Comparison of ENCODE assay signal across 17 cellular contexts in the genomic region with DNA sequence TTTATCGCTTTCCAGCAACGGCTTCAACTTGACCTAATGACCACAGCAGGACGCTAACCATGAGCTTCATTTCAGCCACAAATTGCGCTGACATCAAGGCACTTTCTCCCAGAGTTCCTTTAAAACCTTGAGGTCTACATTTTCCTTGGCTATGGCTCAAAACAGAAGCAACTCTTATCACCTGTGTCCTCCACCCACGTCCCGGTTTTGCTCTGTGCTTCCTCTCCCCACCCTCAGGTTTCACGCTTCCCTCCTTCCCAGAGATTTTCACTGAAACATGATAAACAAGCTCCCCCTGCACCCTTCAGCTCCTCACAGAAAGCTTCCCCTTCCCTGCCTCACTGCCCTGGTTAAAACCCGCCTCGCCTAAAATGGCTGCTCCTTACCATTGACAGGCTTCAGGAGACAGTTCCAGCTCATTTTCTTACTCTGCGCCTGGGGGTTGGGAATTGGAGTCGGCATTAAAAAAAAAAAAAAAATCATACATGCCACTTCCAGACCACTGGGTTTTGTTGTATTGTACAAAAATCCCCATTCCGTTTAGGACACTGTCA.
DNase-seq lines count a peak whose midpoint lies in the region; ATAC-seq, FAIRE-seq and TF ChIP-seq lines count a peak whose summit lies in the region.
"Had no signal": no experiment of that assay in that cellular context is flagged by ENCODE, and none has a peak within 500 bp of the region (broad histone marks: within the 10 kb centered on the region; RNA-seq: fewer than 3 reads in every experiment).

No MANE protein-coding gene starts in this region.

- H3K27ac ChIP-seq in IMR-90 (ENCODE audit: insufficient read depth, low read length) (no peak overlapping the region), K562 (ENCODE audit: extremely low read depth, low read depth, low read length) (peak overlapping the region; percentile 25; the same call in 1 of the 3 replicates), neural cell (ENCODE audit: low read length) (no peak overlapping the region), SJCRH30 (no peak overlapping the region)
- H3K27ac ChIP-seq: RWPE1 had no signal

- H2AK5ac ChIP-seq in IMR-90 (ENCODE audit: low read depth, low read length) = peak overlapping the region; percentile 46; the same call in 1 of the 2 replicates

- H4K91ac ChIP-seq in IMR-90 (ENCODE audit: insufficient read depth, low read depth, low read length) = no peak overlapping the region

- H3K4me2 ChIP-seq in IMR-90 (ENCODE audit: low read depth, low read length) = no peak overlapping the region
- peak overlapping the region; percentile 43; the same call in 1 of the 2 replicates for H3K4me2 ChIP-seq in K562 (ENCODE audit: insufficient read depth, low read length)
- no peak overlapping the region for H3K4me2 ChIP-seq in neural cell (ENCODE audit: low read length)

- in situ Hi-C loops in IMR-90 (cut with MboI; ENCODE audit: low sequenced_read_pairs) = no loop called here
- in situ Hi-C loops in K562 (cut with MboI) = no loop called here

- H3K4me3 ChIP-seq in IMR-90 (ENCODE audit: insufficient read depth, low read depth, low read length) (no peak overlapping the region), K562 (no peak overlapping the region), neural cell (ENCODE audit: low read length) (no peak overlapping the region), SJCRH30 (no peak overlapping the region)

- CTCF ChIA-PET in IMR-90 (lab: Yijun Ruan, JAX) (interaction anchor here (0.6 kb wide), 1 partner anchor 100 kb away, joined by 3 read pairs; no protein-coding TSS in a partner anchor), K562 (lab: Yijun Ruan, JAX; ENCODE audit: low intra/inter-chr PET ratio) (interaction anchor here (0.6 kb wide), 1 partner anchor 10 kb away, joined by 3 read pairs; no protein-coding TSS in a partner anchor)

- H3K9me1 ChIP-seq in IMR-90 (ENCODE audit: insufficient read depth, low read length) (no peaks in the 10 kb centered on the region), K562 (ENCODE audit: control insufficient read depth, insufficient read depth, low read length) (no peaks in the 10 kb centered on the region)

- WGBS in IMR-90 (ENCODE audit: extremely low coverage in 2 of 2, insufficient read length in 1 of 2), 2 experiments = 70% methylated on average over 8 of the region's 12 CpGs; no CpG with 5 or more reads in 1 of the 2 experiments
- 14% methylated on average over 11 of the region's 12 CpGs for WGBS in K562 (ENCODE audit: insufficient coverage, low coverage, missing lambda C conversion rate)

- H3K9me2 ChIP-seq in neural cell (ENCODE audit: insufficient read depth, low read length) = no peaks in the 10 kb centered on the region

- no peak overlapping the region for H3K14ac ChIP-seq in IMR-90 (replicated peaks; ENCODE audit: low read depth, low read length)

- POLR2A ChIA-PET in IMR-90 (lab: Charles Lee; ENCODE audit: unreplicated experiment) (no interaction called here), K562 (lab: Yijun Ruan, JAX) (interaction anchor here (1.0 kb wide), 1 partner anchor 24 kb away, joined by 3 read pairs; no protein-coding TSS in a partner anchor)

- no peak overlapping the region for H2BK20ac ChIP-seq in IMR-90 (ENCODE audit: low read depth, low read length)

- no peak overlapping the region for H2BK5ac ChIP-seq in IMR-90 (ENCODE audit: low read depth, low read length, poor library complexity, severe bottlenecking)

- BruUV-seq in IMR-90 (replicated peaks; lab: Mats Ljungman, UMichigan) = no TSS peak
- no TSS peak for BruUV-seq in K562 (replicated peaks; lab: Mats Ljungman, UMichigan)

- H3K9me3 Mint-ChIP-seq in activated CD4-positive, alpha-beta T cell treated with anti-CD3 and anti-CD28 coated beads, Interleukin-2, amount 10 ng/mL, durations not matched to agents 24 days and 14 days = no peaks in the 10 kb centered on the region

- TF ChIP-seq RAD21 in IMR-90 (IDR thresholded peaks at IDR 0.05; ENCODE audit: low read length) (no peak), K562 (CRISPR knock-in tag; conservative IDR thresholded peaks at IDR 0.05 in 1 of 2, IDR thresholded peaks at IDR 0.05 in 1 of 2) (0 out of 4 replicates have a peak, but pooled peaks of 1 of the 2 experiments have one; percentile 12), neural cell (conservative IDR thresholded peaks at IDR 0.05) (no peak)

- no peak overlapping the region for H4K5ac ChIP-seq in IMR-90 (ENCODE audit: low read depth, low read length)

- H3K4ac ChIP-seq in IMR-90 (ENCODE audit: low read depth, low read length) = no peak overlapping the region

- TF ChIP-seq POLR2A in IMR-90 (IDR thresholded peaks at IDR 0.05; ENCODE audit: low read depth, low read length) (no peak), K562 (conservative IDR thresholded peaks at IDR 0.05) (no peak)

- H3K27me3 ChIP-seq in IMR-90 (ENCODE audit: control insufficient read depth, insufficient read depth, low read length) = peaks cover 2% of the 10 kb centered on the region
- no peaks in the 10 kb centered on the region for H3K27me3 ChIP-seq in K562 (ENCODE audit: control insufficient read depth in 2 of 2, insufficient read depth in 2 of 2, low read length in 2 of 2)
- no peaks in the 10 kb centered on the region for H3K27me3 ChIP-seq in neural cell (ENCODE audit: insufficient read depth, low read depth, low read length)
- H3K27me3 ChIP-seq in SJCRH30 = no peaks in the 10 kb centered on the region

- no peaks in the 10 kb centered on the region for H3F3A ChIP-seq in neural cell (ENCODE audit: insufficient read depth, low read length, poor library complexity, severe bottlenecking)

- no peak overlapping the region for H3K4me3 Mint-ChIP-seq in activated CD4-positive, alpha-beta T cell treated with anti-CD3 and anti-CD28 coated beads, Interleukin-2, amount 10 ng/mL, durations not matched to agents 24 days and 14 days

- no peak overlapping the region for H3K56ac ChIP-seq in IMR-90 (ENCODE audit: extremely low read depth, insufficient read depth, low read length)

- no peak overlapping the region for H2AK9ac ChIP-seq in IMR-90 (replicated peaks; ENCODE audit: low read depth, low read length, poor library complexity)

- no peaks in the 10 kb centered on the region for H3K36me3 Mint-ChIP-seq in activated CD4-positive, alpha-beta T cell treated with anti-CD3 and anti-CD28 coated beads, Interleukin-2, amount 10 ng/mL, durations not matched to agents 24 days and 14 days (ENCODE audit: low read depth)

- H3K4me1 ChIP-seq in IMR-90 (ENCODE audit: control insufficient read depth, insufficient read depth, low read length) = no peaks in the 10 kb centered on the region
- H3K4me1 ChIP-seq in K562 (replicated peaks in 1 of 2; ENCODE audit: control insufficient read depth in 2 of 2, insufficient read depth in 2 of 2, low read length in 2 of 2) = peaks cover 0 to 10% of the 10 kb centered on the region in 2 experiments; a peak in 2 of 5 replicates
- H3K4me1 ChIP-seq in SJCRH30 = peaks cover 4% of the 10 kb centered on the region; the same call in 1 of the 2 replicates

- no peaks in the 10 kb centered on the region for H3K79me1 ChIP-seq in IMR-90 (ENCODE audit: low read depth in 1 of 2, low read length in 2 of 2)

- no peak overlapping the region for H3K9ac ChIP-seq in IMR-90 (ENCODE audit: low read depth, low read length)
- peak overlapping the region; percentile 2 to 20; a peak in 3 of 4 replicates for H3K9ac ChIP-seq in K562 (ENCODE audit: insufficient read depth in 1 of 2, low read depth in 2 of 2, low read length in 2 of 2)
- H3K9ac ChIP-seq in neural cell (ENCODE audit: low read length) = no peak overlapping the region

- H3K18ac ChIP-seq in IMR-90 (ENCODE audit: low read depth, low read length) = no peak overlapping the region

- no peaks in the 10 kb centered on the region for H3K36me3 ChIP-seq in IMR-90 (ENCODE audit: control insufficient read depth, insufficient read depth, low read length)
- H3K36me3 ChIP-seq in K562 (ENCODE audit: control insufficient read depth, insufficient read depth, low read length) = no peaks in the 10 kb centered on the region
- H3K36me3 ChIP-seq in neural cell (ENCODE audit: insufficient read depth, low read length) = no peaks in the 10 kb centered on the region
- H3K36me3 ChIP-seq in SJCRH30 = no peaks in the 10 kb centered on the region

- no peak for TF ChIP-seq CTCF in IMR-90 (conservative IDR thresholded peaks at IDR 0.05; ENCODE audit: low read depth, low read length)
- TF ChIP-seq CTCF in K562 (IDR thresholded peaks at IDR 0.05 in 2 of 3, conservative IDR thresholded peaks at IDR 0.05 in 1 of 3; ENCODE audit: insufficient read depth in 2 of 3, low read depth in 1 of 3, low read length in 3 of 3) = no peak
- no peak for TF ChIP-seq CTCF in neural cell (IDR thresholded peaks at IDR 0.05; ENCODE audit: poor library complexity, severe bottlenecking)

- H4K8ac ChIP-seq in IMR-90 (ENCODE audit: low read depth in 2 of 2, low read length in 2 of 2) = no peak overlapping the region

- no peak overlapping the region for H2BK15ac ChIP-seq in IMR-90 (ENCODE audit: low read depth, low read length)

- H3K79me2 ChIP-seq in K562 (ENCODE audit: control insufficient read depth, insufficient read depth, low read length) (no peaks in the 10 kb centered on the region), neural cell (replicated peaks; ENCODE audit: insufficient read depth, low read length) (no peaks in the 10 kb centered on the region)

- H3K27ac Mint-ChIP-seq in activated CD4-positive, alpha-beta T cell treated with anti-CD3 and anti-CD28 coated beads, Interleukin-2, amount 10 ng/mL, durations not matched to agents 24 days and 14 days = no peak overlapping the region

- dilution Hi-C loops in IMR-90 (cut with HindIII; ENCODE audit: low sequenced_read_pairs, unreplicated experiment) = no loop called here

- no peak for ATAC-seq in IMR-90 (ENCODE audit: low read depth)
- ATAC-seq in K562 = peak; percentile 77
- ATAC-seq in HG02759 (IDR thresholded peaks at IDR 0.05; ENCODE audit: unreplicated experiment) = no peak

- peak overlapping the region; percentile 24 for H2AFZ ChIP-seq in IMR-90 (replicated peaks; ENCODE audit: low read length, poor library complexity)
- H2AFZ ChIP-seq in K562 (ENCODE audit: low read depth, low read length) = peak overlapping the region; percentile 76
- H2AFZ ChIP-seq in neural cell (ENCODE audit: low read depth, low read length) = no peak overlapping the region

- H3K4me1 Mint-ChIP-seq in activated CD4-positive, alpha-beta T cell treated with anti-CD3 and anti-CD28 coated beads, Interleukin-2, amount 10 ng/mL, durations not matched to agents 24 days and 14 days = no peaks in the 10 kb centered on the region

- H2BK120ac ChIP-seq in IMR-90 (ENCODE audit: low read depth, low read length) = no peak overlapping the region

- intact Hi-C loops in IMR-90 (cut with micrococcal nuclease) = no loop called here
- intact Hi-C loops in K562 (cut with micrococcal nuclease) = no loop called here
- intact Hi-C loops in activated CD4-positive, alpha-beta T cell treated with anti-CD3 and anti-CD28 coated beads, Interleukin-2, amount 10 ng/mL, durations not matched to agents 24 days and 14 days (cut with micrococcal nuclease) = no loop called here

- no peak for DNase-seq in IMR-90
- peak in 2 of 4 experiments; percentile 17 to 56 for DNase-seq in K562 (ENCODE audit: extremely low read depth in 1 of 4, low spot score in 3 of 4)
- DNase-seq in dedifferentiated amniotic fluid mesenchymal stem cell (ENCODE audit: extremely low spot score) = no peak
- no peak for DNase-seq in activated CD4-positive, alpha-beta T cell treated with anti-CD3 and anti-CD28 coated beads, Interleukin-2, amount 10 ng/mL, durations not matched to agents 24 days and 14 days
- no peak for DNase-seq in SJCRH30
- DNase-seq: ACHN, C1 segment of cervical spinal cord, DND-41, HCEC 1CT, NCI-H1105, NCI-H1694, NCI-H345, NCI-H524 treated with DMSO at 0.1 percent for 48 hours had no signal

- FAIRE-seq in K562 (lab: Jason Lieb, UNC) = peak; percentile 72
- FAIRE-seq: G401.6 had no signal

- H3K9me3 ChIP-seq in IMR-90 (ENCODE audit: control insufficient read depth, insufficient read depth, low read length) (no peaks in the 10 kb centered on the region), K562 (replicated peaks; ENCODE audit: control insufficient read depth, insufficient read depth, low read depth, low read length) (peaks cover 3% of the 10 kb centered on the region; the same call in 1 of the 2 replicates), neural cell (ENCODE audit: low read length) (no peaks in the 10 kb centered on the region), SJCRH30 (replicated peaks) (no peaks in the 10 kb centered on the region)

- TF ChIP-seq EP300 in K562 (IDR thresholded peaks at IDR 0.05; ENCODE audit: low read length) = no peak
- TF ChIP-seq EP300 in neural cell (conservative IDR thresholded peaks at IDR 0.05; ENCODE audit: poor library complexity, severe bottlenecking) = no peak

- H4K20me1 ChIP-seq in IMR-90 (ENCODE audit: insufficient read depth, low read length) = no peaks in the 10 kb centered on the region
- no peaks in the 10 kb centered on the region for H4K20me1 ChIP-seq in K562 (replicated peaks; ENCODE audit: control insufficient read depth, insufficient read depth, low read length)
- no peaks in the 10 kb centered on the region for H4K20me1 ChIP-seq in neural cell (ENCODE audit: insufficient read depth)

- no peak overlapping the region for H3K23ac ChIP-seq in IMR-90 (ENCODE audit: low read depth, low read length)

- H3K27me3 Mint-ChIP-seq in activated CD4-positive, alpha-beta T cell treated with anti-CD3 and anti-CD28 coated beads, Interleukin-2, amount 10 ng/mL, durations not matched to agents 24 days and 14 days = no peaks in the 10 kb centered on the region

Comparison
In these comparisons a context has a peak if more than half of its experiments do, and no peak if none do; other contexts are left out.
1. H3K9ac ChIP-seq: peak in K562 (2 of 2); none in IMR-90 (single experiment) and neural cell (single experiment).